In genomic region chr13:51679616-51680015, GRCh38 we compare ENCODE assay signal across 27 cellular contexts.
"Had no signal": no experiment of that assay in that cellular context is flagged by ENCODE, and none has a peak within 500 bp of the region (broad histone marks: within the 10 kb centered on the region; RNA-seq: fewer than 3 reads in every experiment).

No MANE protein-coding gene starts in this region.

- H3K27me3 Mint-ChIP-seq: activated CD4-positive, alpha-beta memory T cell treated with anti-CD3 and anti-CD28 coated beads for 36 hours; activated CD4-positive, alpha-beta T cell treated with anti-CD3 and anti-CD28 coated beads, Interleukin-2, amount 10 ng/mL, durations not matched to agents 24 days and 14 days; activated naive CD4-positive, alpha-beta T cell treated with anti-CD3 and anti-CD28 coated beads, Interleukin-2, amount 10 ng/mL, durations not matched to agents 7 days and 5 days; activated T-cell treated with anti-CD3 and anti-CD28 coated beads, Interleukin-2, amount 50 U/mL, for 24 hours had no signal

- H3K4me1 Mint-ChIP-seq: activated naive CD4-positive, alpha-beta T cell treated with anti-CD3 and anti-CD28 coated beads, Interleukin-2, amount 10 ng/mL, durations not matched to agents 7 days and 5 days had no signal

- H3K9me3 ChIP-seq: gastroesophageal sphincter, testis, transverse colon had no signal

- H3K27ac Mint-ChIP-seq: activated CD4-positive, alpha-beta memory T cell treated with anti-CD3 and anti-CD28 coated beads for 36 hours; activated CD4-positive, alpha-beta T cell treated with anti-CD3 and anti-CD28 coated beads, Interleukin-2, amount 10 ng/mL, durations not matched to agents 24 days and 14 days; activated naive CD4-positive, alpha-beta T cell treated with anti-CD3 and anti-CD28 coated beads, Interleukin-2, amount 10 ng/mL, durations not matched to agents 7 days and 5 days; activated T-cell treated with anti-CD3 and anti-CD28 coated beads, Interleukin-2, amount 50 U/mL, for 24 hours; immature natural killer cell; natural killer cell; neural progenitor cell had no signal

- H3K27me3 ChIP-seq: gastroesophageal sphincter, neural progenitor cell, testis, transverse colon had no signal

- H3K27ac ChIP-seq: gastroesophageal sphincter, neural progenitor cell, testis, transverse colon had no signal

- H3K4me1 ChIP-seq: neural progenitor cell, testis, transverse colon had no signal

- ATAC-seq: gastroesophageal sphincter; left colon; natural killer cell; right cardiac atrium; stimulated activated naive CD8-positive, alpha-beta T cell treated with anti-CD3 and anti-CD28 coated beads, Interleukin-15, Interleukin-2, amounts not matched to agents 100 U/mL and 50 U/mL, for 24 hours had no signal

- H3K36me3 Mint-ChIP-seq: activated naive CD4-positive, alpha-beta T cell treated with anti-CD3 and anti-CD28 coated beads, Interleukin-2, amount 10 ng/mL, durations not matched to agents 7 days and 5 days; natural killer cell had no signal

- H3K36me3 ChIP-seq: gastroesophageal sphincter, neural progenitor cell, transverse colon had no signal

- H3K9me3 Mint-ChIP-seq: activated CD4-positive, alpha-beta memory T cell treated with anti-CD3 and anti-CD28 coated beads for 36 hours; activated CD4-positive, alpha-beta T cell treated with anti-CD3 and anti-CD28 coated beads, Interleukin-2, amount 10 ng/mL, durations not matched to agents 24 days and 14 days; activated naive CD4-positive, alpha-beta T cell treated with anti-CD3 and anti-CD28 coated beads, Interleukin-2, amount 10 ng/mL, durations not matched to agents 7 days and 5 days; activated T-cell treated with anti-CD3 and anti-CD28 coated beads, Interleukin-2, amount 50 U/mL, for 24 hours; immature natural killer cell; natural killer cell; neural progenitor cell had no signal

- H3K4me3 Mint-ChIP-seq: activated CD4-positive, alpha-beta memory T cell treated with anti-CD3 and anti-CD28 coated beads for 36 hours; activated CD4-positive, alpha-beta T cell treated with anti-CD3 and anti-CD28 coated beads, Interleukin-2, amount 10 ng/mL, durations not matched to agents 24 days and 14 days; activated naive CD4-positive, alpha-beta T cell treated with anti-CD3 and anti-CD28 coated beads, Interleukin-2, amount 10 ng/mL, durations not matched to agents 7 days and 5 days; activated T-cell treated with anti-CD3 and anti-CD28 coated beads, Interleukin-2, amount 50 U/mL, for 24 hours; immature natural killer cell; natural killer cell; neural progenitor cell had no signal

- FAIRE-seq: colon, endometrium, kidney, urothelium cell line had no signal

- DNase-seq: activated CD4-positive, alpha-beta memory T cell treated with anti-CD3 and anti-CD28 coated beads for 36 hours; activated CD4-positive, alpha-beta T cell treated with anti-CD3 and anti-CD28 coated beads, Interleukin-2, amount 10 ng/mL, durations not matched to agents 24 days and 14 days; activated CD4-positive, CD25-positive, alpha-beta regulatory T cell treated with anti-CD3 and anti-CD28 coated beads, Interleukin-2, amount 50 U/mL, for 72 hours; activated CD8-positive, alpha-beta memory T cell treated with anti-CD3 and anti-CD28 coated beads, Interleukin-2, amount 50 U/mL, for 48 hours; activated gamma-delta T cell; activated naive CD4-positive, alpha-beta T cell treated with anti-CD3 and anti-CD28 coated beads, Interleukin-2, amount 10 ng/mL, durations not matched to agents 7 days and 5 days; activated T-cell treated with anti-CD3 and anti-CD28 coated beads, Interleukin-2, amount 50 U/mL, for 24 hours; amygdala; effector CD8-positive, alpha-beta T cell; head of caudate nucleus; hypothalamus; immature natural killer cell; kidney; left colon; natural killer cell; occipital lobe; right cardiac atrium; stimulated activated CD4-positive, alpha-beta T cell treated with anti-CD3 and anti-CD28 coated beads, Interleukin-2, amount 100 ng/mL, for 48 hours; stimulated activated naive CD8-positive, alpha-beta T cell treated with anti-CD3 and anti-CD28 coated beads, Interleukin-15, Interleukin-2, amounts not matched to agents 100 U/mL and 50 U/mL, for 24 hours; T-helper 2 cell; testis; transverse colon had no signal

- H3K4me3 ChIP-seq: gastroesophageal sphincter, neural progenitor cell, testis, transverse colon had no signal
